1 cellular context compared by ENCODE assay signal in genomic region chr1:174963547-174964125, GRCh38.
A peak's percentile ranks its signal among the peaks of the same experiment; 100 is the strongest.
TF ChIP-seq lines count a peak whose summit lies in the region.

No MANE protein-coding gene starts in this region.

TF ChIP-seq in HEK293, 187 proteins besides CTCF, POLR2A, EP300 and RAD21 (continued from another document):
- TF ChIP-seq FEZF1 (tag by site-specific recombination; IDR thresholded peaks at IDR 0.05) (peak; percentile 28; the same call in 1 of the 2 replicates), ZNF184 (tag by site-specific recombination; IDR thresholded peaks at IDR 0.05) (peak; percentile 50), ZNF112 (tag by site-specific recombination; IDR thresholded peaks at IDR 0.05) (peak; percentile 45; the same call in 1 of the 2 replicates), ZNF510 (tag by site-specific recombination; IDR thresholded peaks at IDR 0.05; ENCODE audit: insufficient replicate concordance) (peak; percentile 56), ZNF132 (tag by site-specific recombination; IDR thresholded peaks at IDR 0.05; ENCODE audit: borderline replicate concordance) (0 out of 2 replicates have a peak, but pooled peaks have one; percentile 58), ZNF626 (tag by site-specific recombination; IDR thresholded peaks at IDR 0.05) (0 out of 2 replicates have a peak, but pooled peaks have one; percentile 44), ZNF214 (tag by site-specific recombination; IDR thresholded peaks at IDR 0.05; ENCODE audit: borderline replicate concordance) (peak; percentile 65; the same call in 1 of the 2 replicates), ZNF704 (tag by site-specific recombination; IDR thresholded peaks at IDR 0.05) (no peak), RBAK (tag by site-specific recombination; IDR thresholded peaks at IDR 0.05) (no peak), ZBTB8A (tag by site-specific recombination; IDR thresholded peaks at IDR 0.05) (no peak)
- TF ChIP-seq, protein P1, sequence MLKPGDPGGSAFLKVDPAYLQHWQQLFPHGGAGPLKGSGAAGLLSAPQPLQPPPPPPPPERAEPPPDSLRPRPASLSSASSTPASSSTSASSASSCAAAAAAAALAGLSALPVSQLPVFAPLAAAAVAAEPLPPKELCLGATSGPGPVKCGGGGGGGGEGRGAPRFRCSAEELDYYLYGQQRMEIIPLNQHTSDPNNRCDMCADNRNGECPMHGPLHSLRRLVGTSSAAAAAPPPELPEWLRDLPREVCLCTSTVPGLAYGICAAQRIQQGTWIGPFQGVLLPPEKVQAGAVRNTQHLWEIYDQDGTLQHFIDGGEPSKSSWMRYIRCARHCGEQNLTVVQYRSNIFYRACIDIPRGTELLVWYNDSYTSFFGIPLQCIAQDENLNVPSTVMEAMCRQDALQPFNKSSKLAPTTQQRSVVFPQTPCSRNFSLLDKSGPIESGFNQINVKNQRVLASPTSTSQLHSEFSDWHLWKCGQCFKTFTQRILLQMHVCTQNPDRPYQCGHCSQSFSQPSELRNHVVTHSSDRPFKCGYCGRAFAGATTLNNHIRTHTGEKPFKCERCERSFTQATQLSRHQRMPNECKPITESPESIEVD (tag by site-specific recombination; IDR thresholded peaks at IDR 0.05), result peak; percentile 83
- TF ChIP-seq, protein P2, sequence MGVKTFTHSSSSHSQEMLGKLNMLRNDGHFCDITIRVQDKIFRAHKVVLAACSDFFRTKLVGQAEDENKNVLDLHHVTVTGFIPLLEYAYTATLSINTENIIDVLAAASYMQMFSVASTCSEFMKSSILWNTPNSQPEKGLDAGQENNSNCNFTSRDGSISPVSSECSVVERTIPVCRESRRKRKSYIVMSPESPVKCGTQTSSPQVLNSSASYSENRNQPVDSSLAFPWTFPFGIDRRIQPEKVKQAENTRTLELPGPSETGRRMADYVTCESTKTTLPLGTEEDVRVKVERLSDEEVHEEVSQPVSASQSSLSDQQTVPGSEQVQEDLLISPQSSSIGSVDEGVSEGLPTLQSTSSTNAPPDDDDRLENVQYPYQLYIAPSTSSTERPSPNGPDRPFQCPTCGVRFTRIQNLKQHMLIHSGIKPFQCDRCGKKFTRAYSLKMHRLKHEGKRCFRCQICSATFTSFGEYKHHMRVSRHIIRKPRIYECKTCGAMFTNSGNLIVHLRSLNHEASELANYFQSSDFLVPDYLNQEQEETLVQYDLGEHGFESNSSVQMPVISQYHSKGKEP (tag by site-specific recombination; IDR thresholded peaks at IDR 0.05), result peak; percentile 90
- TF ChIP-seq, protein P3, sequence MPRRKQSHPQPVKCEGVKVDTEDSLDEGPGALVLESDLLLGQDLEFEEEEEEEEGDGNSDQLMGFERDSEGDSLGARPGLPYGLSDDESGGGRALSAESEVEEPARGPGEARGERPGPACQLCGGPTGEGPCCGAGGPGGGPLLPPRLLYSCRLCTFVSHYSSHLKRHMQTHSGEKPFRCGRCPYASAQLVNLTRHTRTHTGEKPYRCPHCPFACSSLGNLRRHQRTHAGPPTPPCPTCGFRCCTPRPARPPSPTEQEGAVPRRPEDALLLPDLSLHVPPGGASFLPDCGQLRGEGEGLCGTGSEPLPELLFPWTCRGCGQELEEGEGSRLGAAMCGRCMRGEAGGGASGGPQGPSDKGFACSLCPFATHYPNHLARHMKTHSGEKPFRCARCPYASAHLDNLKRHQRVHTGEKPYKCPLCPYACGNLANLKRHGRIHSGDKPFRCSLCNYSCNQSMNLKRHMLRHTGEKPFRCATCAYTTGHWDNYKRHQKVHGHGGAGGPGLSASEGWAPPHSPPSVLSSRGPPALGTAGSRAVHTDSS (tag by site-specific recombination; IDR thresholded peaks at IDR 0.05), result peak; percentile 16; the same call in 1 of the 2 replicates
